ENCODE assay signal across 37 cellular contexts in genomic region chr6:146095481-146095880, GRCh38.
DNase-seq lines count a peak whose midpoint lies in the region; ATAC-seq, FAIRE-seq and TF ChIP-seq lines count a peak whose summit lies in the region.
"Had no signal": no experiment of that assay in that cellular context is flagged by ENCODE, and none has a peak within 500 bp of the region (broad histone marks: within the 10 kb centered on the region; RNA-seq: fewer than 3 reads in every experiment).

No MANE protein-coding gene starts in this region.

- BruUV-seq in mammary epithelial cell (replicated peaks; lab: Mats Ljungman, UMichigan) (no TSS peak), MCF 10A (replicated peaks; lab: Mats Ljungman, UMichigan) (no TSS peak)

- peaks cover 55% of the 10 kb centered on the region for H3K27me3 Mint-ChIP-seq in MCF 10A (ENCODE audit: insufficient read depth, unreplicated experiment)
- H3K27me3 Mint-ChIP-seq: B cell; CD4-positive, alpha-beta memory T cell; CD4-positive, alpha-beta T cell; CD4-positive, CD25-positive, alpha-beta regulatory T cell had no signal

- H3K4me3 Mint-ChIP-seq in MCF 10A (ENCODE audit: unreplicated experiment), result no peak overlapping the region
- H3K4me3 Mint-ChIP-seq: B cell; CD14-positive monocyte; CD4-positive, alpha-beta memory T cell; CD4-positive, alpha-beta T cell; CD4-positive, CD25-positive, alpha-beta regulatory T cell; CD8-positive, alpha-beta memory T cell; CD8-positive, alpha-beta T cell had no signal

- dilution Hi-C loops in mammary epithelial cell (cut with HindIII; ENCODE audit: low sequenced_read_pairs), result no loop called here

- no peaks in the 10 kb centered on the region for H3K4me1 Mint-ChIP-seq in MCF 10A (ENCODE audit: insufficient read depth, unreplicated experiment)
- H3K4me1 Mint-ChIP-seq: B cell; CD14-positive monocyte; CD4-positive, alpha-beta memory T cell; CD4-positive, CD25-positive, alpha-beta regulatory T cell; CD8-positive, alpha-beta memory T cell had no signal

- peak; percentile 21 for ATAC-seq in foreskin keratinocyte
- ATAC-seq in HG02623 (IDR thresholded peaks at IDR 0.05; ENCODE audit: unreplicated experiment), result no peak
- ATAC-seq: A549; CD8-positive, alpha-beta T cell had no signal

- no peak overlapping the region for H3K4me2 ChIP-seq in mammary epithelial cell (ENCODE audit: insufficient read depth, low read depth, low read length)
- H3K4me2 ChIP-seq: A549; BLaER1; BLaER1 treated with 17β-estradiol and CSF1 and Interleukin-3, amounts not matched to agents 10 nM and 100 nM had no signal

- H3K36me3 Mint-ChIP-seq in MCF 10A (ENCODE audit: insufficient read depth, unreplicated experiment), result no peaks in the 10 kb centered on the region
- H3K36me3 Mint-ChIP-seq: CD14-positive monocyte; CD4-positive, alpha-beta memory T cell; CD4-positive, CD25-positive, alpha-beta regulatory T cell; CD8-positive, alpha-beta memory T cell; CD8-positive, alpha-beta T cell had no signal

- H3K4me3 ChIP-seq in mammary epithelial cell (replicated peaks in 1 of 3; ENCODE audit: insufficient read depth in 1 of 3, low read depth in 2 of 3, low read length in 3 of 3) (no peak overlapping the region), bronchial epithelial cell (ENCODE audit: low read depth, low read length) (no peak overlapping the region), epithelial cell of esophagus (ENCODE audit: low read length) (no peak overlapping the region), ovary (no peak overlapping the region)
- H3K4me3 ChIP-seq: A549; BLaER1; BLaER1 treated with 17β-estradiol and CSF1 and Interleukin-3, amounts not matched to agents 10 nM and 100 nM had no signal

- CTCF ChIA-PET in mammary epithelial cell (lab: Charles Lee; ENCODE audit: low non-redundant PET), result interaction anchor here (0.7 kb wide), 1 partner anchor 8 kb away, joined by 3 read pairs; no protein-coding TSS in a partner anchor
- CTCF ChIA-PET in MCF 10A (lab: Yijun Ruan, JAX), result no interaction called here

- TF ChIP-seq POLR2A in ovary (IDR thresholded peaks at IDR 0.05), result no peak

- peaks cover 2% of the 10 kb centered on the region for H3K27me3 ChIP-seq in mammary epithelial cell (ENCODE audit: insufficient read depth, low read length)
- H3K27me3 ChIP-seq in bronchial epithelial cell (ENCODE audit: control insufficient read depth, insufficient read depth, low read length), result peaks cover 3% of the 10 kb centered on the region
- no peaks in the 10 kb centered on the region for H3K27me3 ChIP-seq in foreskin keratinocyte
- no peaks in the 10 kb centered on the region for H3K27me3 ChIP-seq in ovary
- H3K27me3 ChIP-seq: BE2C; BLaER1; BLaER1 treated with 17β-estradiol and CSF1 and Interleukin-3, amounts not matched to agents 10 nM and 100 nM had no signal

- no peak for FAIRE-seq in bronchial epithelial cell (lab: Jason Lieb, UNC)
- FAIRE-seq: A204.1, A549, D721Med had no signal

- H3K9ac ChIP-seq in mammary epithelial cell (ENCODE audit: insufficient read depth, low read length), result no peak overlapping the region
- H3K9ac ChIP-seq: BLaER1; BLaER1 treated with 17β-estradiol and CSF1 and Interleukin-3, amounts not matched to agents 10 nM and 100 nM had no signal

- POLR2A ChIA-PET in MCF 10A (lab: Yijun Ruan, JAX), result no interaction called here

- no peak for TF ChIP-seq EP300 in ovary (IDR thresholded peaks at IDR 0.05)

- in situ Hi-C loops in mammary epithelial cell (cut with MboI; ENCODE audit: low sequenced_read_pairs in 2 of 2), result no loop called here

- H3K9me3 ChIP-seq in mammary epithelial cell (replicated peaks; ENCODE audit: insufficient read depth, low read length) (no peaks in the 10 kb centered on the region), ovary (no peaks in the 10 kb centered on the region)
- H3K9me3 ChIP-seq: A549, BE2C, BLaER1, Caco-2 had no signal

- H4K20me1 ChIP-seq in mammary epithelial cell (ENCODE audit: insufficient read depth, low read length), result no peaks in the 10 kb centered on the region
- H4K20me1 ChIP-seq: BLaER1; BLaER1 treated with 17β-estradiol and CSF1 and Interleukin-3, amounts not matched to agents 10 nM and 100 nM had no signal

- WGBS in mammary epithelial cell (ENCODE audit: low coverage, missing lambda C conversion rate), result 0% methylated on average over 2 of the region's 2 CpGs
- 49 to 58% (median 49%) methylated on average over 2 of the region's 2 CpGs for WGBS in ovary, 3 donors

- intact Hi-C loops in mammary epithelial cell (cut with micrococcal nuclease) (no loop called here), MCF 10A (cut with micrococcal nuclease) (no loop called here), ovary (cut with DNase I) (no loop called here)

- no peaks in the 10 kb centered on the region for H3K79me2 ChIP-seq in mammary epithelial cell (ENCODE audit: insufficient read depth, low read length)

- H3K36me3 ChIP-seq in mammary epithelial cell (ENCODE audit: insufficient read depth, low read length), result no peaks in the 10 kb centered on the region
- H3K36me3 ChIP-seq in bronchial epithelial cell (ENCODE audit: control insufficient read depth, insufficient read depth, low read length), result no peaks in the 10 kb centered on the region
- H3K36me3 ChIP-seq in ovary, result no peaks in the 10 kb centered on the region
- H3K36me3 ChIP-seq: BE2C; BLaER1; BLaER1 treated with 17β-estradiol and CSF1 and Interleukin-3, amounts not matched to agents 10 nM and 100 nM had no signal

- H3K9me3 Mint-ChIP-seq in MCF 10A (ENCODE audit: unreplicated experiment), result no peaks in the 10 kb centered on the region
- H3K9me3 Mint-ChIP-seq: CD4-positive, alpha-beta memory T cell; CD4-positive, alpha-beta T cell; CD8-positive, alpha-beta T cell had no signal

- H2AFZ ChIP-seq in mammary epithelial cell (ENCODE audit: low read depth, low read length), result no peak overlapping the region

- no peak for TF ChIP-seq CTCF in mammary epithelial cell (conservative IDR thresholded peaks at IDR 0.05 in 1 of 2, IDR thresholded peaks at IDR 0.05 in 1 of 2; ENCODE audit: extremely low read depth in 1 of 2, insufficient read depth in 1 of 2, low read depth in 1 of 2, low read length in 2 of 2)
- TF ChIP-seq CTCF in MCF 10A (IDR thresholded peaks at IDR 0.05; ENCODE audit: unreplicated experiment), result no peak
- no peak for TF ChIP-seq CTCF in bronchial epithelial cell (IDR thresholded peaks at IDR 0.05; ENCODE audit: insufficient read depth, low read length, severe bottlenecking)
- no peak for TF ChIP-seq CTCF in epithelial cell of esophagus (IDR thresholded peaks at IDR 0.05; ENCODE audit: insufficient read depth, low read depth, low read length, missing control alignments)
- no peak for TF ChIP-seq CTCF in foreskin keratinocyte (conservative IDR thresholded peaks at IDR 0.05)
- TF ChIP-seq CTCF in ovary (IDR thresholded peaks at IDR 0.05), result no peak

- H3K4me1 ChIP-seq in mammary epithelial cell (ENCODE audit: insufficient read depth, low read length) (no peaks in the 10 kb centered on the region), foreskin keratinocyte (no peaks in the 10 kb centered on the region), ovary (ENCODE audit: insufficient read depth) (no peaks in the 10 kb centered on the region)
- H3K4me1 ChIP-seq: A549; BE2C; BLaER1; BLaER1 treated with 17β-estradiol and CSF1 and Interleukin-3, amounts not matched to agents 10 nM and 100 nM; Caco-2 had no signal

- no peak overlapping the region for H3K27ac Mint-ChIP-seq in MCF 10A (ENCODE audit: low read depth, unreplicated experiment)
- H3K27ac Mint-ChIP-seq: B cell; CD14-positive monocyte; CD4-positive, alpha-beta memory T cell; CD4-positive, alpha-beta T cell; CD4-positive, CD25-positive, alpha-beta regulatory T cell; CD8-positive, alpha-beta memory T cell; CD8-positive, alpha-beta T cell had no signal

- DNase-seq in mammary epithelial cell, result peak; percentile 17
- no peak for DNase-seq in MCF 10A (ENCODE audit: unreplicated experiment)
- DNase-seq in bronchial epithelial cell (ENCODE audit: low read depth), result peak; percentile 57
- peak; percentile 68 for DNase-seq in epithelial cell of esophagus (ENCODE audit: low read depth)
- peak; percentile 16 to 37 for DNase-seq in foreskin keratinocyte
- DNase-seq in activated CD8-positive, alpha-beta memory T cell treated with anti-CD3 and anti-CD28 coated beads, Interleukin-2, amount 50 U/mL, for 4 hours, result no peak
- no peak for DNase-seq in ovary
- DNase-seq: 8988T; ACHN; AML-193; BE2C; C1 segment of cervical spinal cord; Caco-2; Calu3; CD4-positive, alpha-beta memory T cell; CD4-positive, alpha-beta T cell; CD4-positive, CD25-positive, alpha-beta regulatory T cell; CD8-positive, alpha-beta memory T cell; CD8-positive, alpha-beta T cell; COR-L47; DMS 273 treated with DMSO at 0.1 percent for 48 hours; DMS153; DMS53; DMS79; DMS79 treated with DMSO at 0.1 percent for 48 hours; DND-41; EL had no signal

- H3K27ac ChIP-seq in mammary epithelial cell (ENCODE audit: insufficient read depth, low read depth, low read length) (no peak overlapping the region), foreskin keratinocyte (no peak overlapping the region), ovary (no peak overlapping the region)
- H3K27ac ChIP-seq: 22Rv1; A549; BLaER1; BLaER1 treated with 17β-estradiol and CSF1 and Interleukin-3, amounts not matched to agents 10 nM and 100 nM; C4-2B had no signal

Comparison
In these comparisons a context has a peak if more than half of its experiments do, and no peak if none do; other contexts are left out.
1. DNase-seq: peak in mammary epithelial cell (single experiment), bronchial epithelial cell (single experiment), epithelial cell of esophagus (single experiment) and foreskin keratinocyte (2 of 2); none in MCF 10A (single experiment), activated CD8-positive, alpha-beta memory T cell treated with anti-CD3 and anti-CD28 coated beads, Interleukin-2, amount 50 U/mL, for 4 hours (single experiment) and ovary (0 of 5).